Comparison of ENCODE assay signal across 9 cellular contexts in genomic region chr7:25854059-25854458, GRCh38.
DNase-seq lines count a peak whose midpoint lies in the region; ATAC-seq and TF ChIP-seq lines count a peak whose summit lies in the region.
"Had no signal": no experiment of that assay in that cellular context is flagged by ENCODE, and none has a peak within 500 bp of the region (broad histone marks: within the 10 kb centered on the region; RNA-seq: fewer than 3 reads in every experiment).

No MANE protein-coding gene starts in this region.

- H3K4me2 ChIP-seq in H9 (ENCODE audit: insufficient read depth, insufficient read length, low read length) (peak overlapping the region; percentile 57), OCI-LY7 (ENCODE audit: low read length) (no peak overlapping the region)

- H3K4ac ChIP-seq in H9 (ENCODE audit: low read depth, low read length) = no peak overlapping the region

- no peak overlapping the region for H3K14ac ChIP-seq in H9 (ENCODE audit: insufficient read depth, low read length)

- H3K9me2 ChIP-seq in OCI-LY7 (ENCODE audit: insufficient read depth, low read length) = no peaks in the 10 kb centered on the region

- H3K9me3 Mint-ChIP-seq in H9 (no peaks in the 10 kb centered on the region; a peak in 1 of 5 replicates), glutamatergic neuron (ENCODE audit: unreplicated experiment) (peaks cover 8% of the 10 kb centered on the region)
- no peaks in the 10 kb centered on the region for H3K9me3 Mint-ChIP-seq in activated T-cell treated with anti-CD3 and anti-CD28 coated beads, Interleukin-2, amount 50 U/mL, for 4 hours

- H2BK12ac ChIP-seq in H9 (ENCODE audit: insufficient read length, low read depth, low read length) = no peak overlapping the region

- H3K18ac ChIP-seq in H9 (ENCODE audit: insufficient read length, low read depth, low read length) = no peak overlapping the region

- no peak for DNase-seq in H9
- no peak for DNase-seq in SK-N-MC (ENCODE audit: low read depth, low spot score)
- no peak for DNase-seq in glutamatergic neuron
- no peak for DNase-seq in psoas muscle
- DNase-seq in activated T-cell treated with anti-CD3 and anti-CD28 coated beads, Interleukin-2, amount 50 U/mL, for 4 hours = no peak
- DNase-seq in OCI-LY7 (ENCODE audit: low spot score) = no peak
- DNase-seq in activated CD4-positive, alpha-beta T cell treated with anti-CD3 and anti-CD28 coated beads for 1 hour = no peak
- DNase-seq: activated effector memory CD4-positive, alpha-beta T cell treated with Interleukin-2 at 50 U/mL for 16 hours had no signal

- H3K36me3 Mint-ChIP-seq in H9 (ENCODE audit: insufficient read depth in 1 of 3, low read depth in 3 of 3) (no peaks in the 10 kb centered on the region; a peak in 1 of 7 replicates), glutamatergic neuron (ENCODE audit: unreplicated experiment) (no peaks in the 10 kb centered on the region)
- H3K36me3 Mint-ChIP-seq in activated T-cell treated with anti-CD3 and anti-CD28 coated beads, Interleukin-2, amount 50 U/mL, for 4 hours (ENCODE audit: insufficient read depth) = no peaks in the 10 kb centered on the region

- no peaks in the 10 kb centered on the region for H3K79me1 ChIP-seq in H9 (ENCODE audit: insufficient read depth, low read depth, low read length, poor library complexity, severe bottlenecking)

- peaks cover 4% of the 10 kb centered on the region; the same call in 1 of the 2 replicates for H3K4me1 ChIP-seq in H9 (ENCODE audit: insufficient read depth, low read length)
- H3K4me1 ChIP-seq in psoas muscle = peaks cover 38% of the 10 kb centered on the region
- peaks cover 21% of the 10 kb centered on the region for H3K4me1 ChIP-seq in OCI-LY7 (ENCODE audit: insufficient read depth, low read length, poor library complexity, severe bottlenecking)

- intact Hi-C loops in psoas muscle (cut with DNase I) (loop anchor here (5.0 to 10.0 kb wide), 5 partner anchors 77 to 729 kb away; partner anchors contain the start of gene CYCS (in 1 of the 2)), OCI-LY7 (cut with micrococcal nuclease; ENCODE audit: unreplicated experiment) (no loop called here)

- no peak overlapping the region for H2BK15ac ChIP-seq in H9 (ENCODE audit: low read depth, low read length)

- no peak overlapping the region for H3T11ph ChIP-seq in H9 (ENCODE audit: low read length)

- H3K27ac Mint-ChIP-seq in H9 = no peak overlapping the region
- peak overlapping the region; percentile 73 for H3K27ac Mint-ChIP-seq in glutamatergic neuron (ENCODE audit: unreplicated experiment)

- no peak overlapping the region for H3K56ac ChIP-seq in H9 (ENCODE audit: insufficient read length, low read depth, low read length)

- H2BK20ac ChIP-seq in H9 (ENCODE audit: low read depth, low read length, poor library complexity, severe bottlenecking) = no peak overlapping the region

- H3K4me3 ChIP-seq in SK-N-MC = peak overlapping the region; percentile 86
- H3K4me3 ChIP-seq in psoas muscle = peak overlapping the region; percentile 8
- no peak overlapping the region for H3K4me3 ChIP-seq in OCI-LY7 (ENCODE audit: low read depth, low read length, poor library complexity, severe bottlenecking)

- H2AFZ ChIP-seq in H9 (ENCODE audit: low read length) (no peak overlapping the region), OCI-LY7 (ENCODE audit: low read length) (no peak overlapping the region)

- H3K9me3 ChIP-seq in H9 (ENCODE audit: control insufficient read depth, low read depth, low read length) = no peaks in the 10 kb centered on the region
- H3K9me3 ChIP-seq in SK-N-MC (ENCODE audit: low read depth, low read length) = no peaks in the 10 kb centered on the region
- H3K9me3 ChIP-seq in psoas muscle = no peaks in the 10 kb centered on the region
- H3K9me3 ChIP-seq in OCI-LY7 (ENCODE audit: low read length) = no peaks in the 10 kb centered on the region

- H3K9ac ChIP-seq in H9 (ENCODE audit: extremely low read depth, insufficient read length, low read length) = no peak overlapping the region
- H3K9ac ChIP-seq in SK-N-MC (ENCODE audit: insufficient read length) = peak overlapping the region; percentile 35

- H4K91ac ChIP-seq in H9 (ENCODE audit: insufficient read length, low read depth, low read length) = no peak overlapping the region

- no peak overlapping the region for H3K23ac ChIP-seq in H9 (ENCODE audit: insufficient read length, low read depth, low read length)

- TF ChIP-seq CTCF in H9 (conservative IDR thresholded peaks at IDR 0.05) = no peak
- TF ChIP-seq CTCF in glutamatergic neuron (IDR thresholded peaks at IDR 0.05; ENCODE audit: partially characterized antibody, unreplicated experiment) = no peak
- no peak for TF ChIP-seq CTCF in psoas muscle (IDR thresholded peaks at IDR 0.05)
- TF ChIP-seq CTCF in OCI-LY7 (conservative IDR thresholded peaks at IDR 0.05; ENCODE audit: low read length) = no peak

- CTCF ChIA-PET in OCI-LY7 (lab: Charles Lee; ENCODE audit: unreplicated experiment) = interaction anchor here (0.6 kb wide), 1 partner anchor 9 kb away, joined by 3 read pairs; no protein-coding TSS in a partner anchor

- H3K27me3 ChIP-seq in H9 (ENCODE audit: insufficient read depth, low read length) = peaks cover 34% of the 10 kb centered on the region
- peaks cover 0 to 7% (median 3%) of the 10 kb centered on the region in 3 donors for H3K27me3 ChIP-seq in psoas muscle (ENCODE audit: insufficient read depth in 3 of 3, low read length in 2 of 3)

- H2BK120ac ChIP-seq in H9 (ENCODE audit: low read depth, low read length, poor library complexity, severe bottlenecking) = no peak overlapping the region

- peak overlapping the region in 1 of 2 experiments; percentile 75; a peak in 3 of 5 replicates for H3K4me3 Mint-ChIP-seq in H9
- H3K4me3 Mint-ChIP-seq in glutamatergic neuron (ENCODE audit: unreplicated experiment) = peak overlapping the region; percentile 4
- H3K4me3 Mint-ChIP-seq in activated T-cell treated with anti-CD3 and anti-CD28 coated beads, Interleukin-2, amount 50 U/mL, for 4 hours = no peak overlapping the region

- H3K27ac ChIP-seq in H9 (ENCODE audit: insufficient read length, low read depth, low read length) (no peak overlapping the region), SK-N-MC (peak overlapping the region; percentile 87; the same call in 1 of the 2 replicates), psoas muscle (peak overlapping the region; percentile 97), OCI-LY7 (ENCODE audit: low read depth, low read length, poor library complexity, severe bottlenecking) (no peak overlapping the region)

- H3K23me2 ChIP-seq in H9 (ENCODE audit: insufficient read length, low read depth, low read length, poor library complexity, severe bottlenecking) = peaks cover 22% of the 10 kb centered on the region

- peaks cover 18 to 21% of the 10 kb centered on the region in 2 experiments for H3K4me1 Mint-ChIP-seq in H9
- H3K4me1 Mint-ChIP-seq in glutamatergic neuron (ENCODE audit: low read depth, unreplicated experiment) = peaks cover 39% of the 10 kb centered on the region
- H3K4me1 Mint-ChIP-seq in activated T-cell treated with anti-CD3 and anti-CD28 coated beads, Interleukin-2, amount 50 U/mL, for 4 hours (ENCODE audit: low read depth) = peaks cover 12% of the 10 kb centered on the region

- H4K20me1 ChIP-seq in H9 (ENCODE audit: control insufficient read depth, insufficient read depth, insufficient read length) (no peaks in the 10 kb centered on the region), OCI-LY7 (ENCODE audit: insufficient read depth, low read length) (no peaks in the 10 kb centered on the region)

- BruUV-seq in OCI-LY7 (replicated peaks; lab: Mats Ljungman, UMichigan) = no TSS peak

- no peak overlapping the region for H4K8ac ChIP-seq in H9 (replicated peaks; ENCODE audit: insufficient read length, low read depth, low read length)

- no peak overlapping the region for H2AK5ac ChIP-seq in H9 (ENCODE audit: insufficient read length, low read length)

- POLR2A ChIA-PET in OCI-LY7 (lab: Charles Lee) = no interaction called here

- no peak overlapping the region for H4K5ac ChIP-seq in H9 (ENCODE audit: insufficient read length, low read depth, low read length)

- no peak for ATAC-seq in psoas muscle
- ATAC-seq in HG03175 (IDR thresholded peaks at IDR 0.05; ENCODE audit: unreplicated experiment) = no peak
- no peak for ATAC-seq in activated T-cell treated with anti-CD3 and anti-CD28 coated beads, Interleukin-2, amount 50 U/mL, for 4 hours

- H3K27me3 Mint-ChIP-seq in H9 (ENCODE audit: low read depth) (peaks cover 36% of the 10 kb centered on the region), glutamatergic neuron (ENCODE audit: unreplicated experiment) (peaks cover 5% of the 10 kb centered on the region)
- peaks cover 51% of the 10 kb centered on the region for H3K27me3 Mint-ChIP-seq in activated T-cell treated with anti-CD3 and anti-CD28 coated beads, Interleukin-2, amount 50 U/mL, for 4 hours (ENCODE audit: low read depth)

- H3K79me2 ChIP-seq in H9 (ENCODE audit: insufficient read depth, low read length) (no peaks in the 10 kb centered on the region), OCI-LY7 (ENCODE audit: insufficient read depth, low read depth, low read length) (no peaks in the 10 kb centered on the region)

- WGBS in H9 (ENCODE audit: extremely low coverage, insufficient read length, low lambda C conversion rate) = no CpG with 5 or more reads among the region's 14 CpGs
- 49 to 50% (median 50%) methylated on average over 14 of the region's 14 CpGs for WGBS in psoas muscle, 3 donors

- H2BK5ac ChIP-seq in H9 (ENCODE audit: insufficient read length, low read length) = no peak overlapping the region

- H3K36me3 ChIP-seq in SK-N-MC (ENCODE audit: insufficient read depth, low read length) (no peaks in the 10 kb centered on the region), psoas muscle (ENCODE audit: insufficient read depth in 1 of 2, low read depth in 1 of 2) (no peaks in the 10 kb centered on the region), OCI-LY7 (ENCODE audit: insufficient read depth, low read length) (no peaks in the 10 kb centered on the region; the same call in 1 of the 2 replicates)

Comparison
In these comparisons a context has a peak if more than half of its experiments do, and no peak if none do; other contexts are left out.
1. H3K27ac ChIP-seq: peak in SK-N-MC (single experiment) and psoas muscle (single experiment); none in H9 (single experiment) and OCI-LY7 (single experiment).